ENCODE assay signal across 23 cellular contexts in genomic region chr2:192313773-192314172, GRCh38.
DNase-seq lines count a peak whose midpoint lies in the region; ATAC-seq, FAIRE-seq and TF ChIP-seq lines count a peak whose summit lies in the region.
"Had no signal": no experiment of that assay in that cellular context is flagged by ENCODE, and none has a peak within 500 bp of the region (broad histone marks: within the 10 kb centered on the region; RNA-seq: fewer than 3 reads in every experiment).

No MANE protein-coding gene starts in this region.

- no peaks in the 10 kb centered on the region for H3K79me2 ChIP-seq in HepG2 (ENCODE audit: insufficient read depth, low read length)

- TF ChIP-seq RAD21 in HepG2 (CRISPR knock-in tag; IDR thresholded peaks at IDR 0.05), result no peak

- no peak for TF ChIP-seq EP300 in HepG2 (IDR thresholded peaks at IDR 0.05; ENCODE audit: low read depth in 2 of 2, low read length in 2 of 2)
- TF ChIP-seq EP300 in HepG2 (CRISPR knock-in tag; IDR thresholded peaks at IDR 0.05; ENCODE audit: borderline replicate concordance), result no peak
- no peak for TF ChIP-seq EP300 in sigmoid colon (IDR thresholded peaks at IDR 0.05)

- intact Hi-C loops in HepG2 (cut with micrococcal nuclease; ENCODE audit: unreplicated experiment) (no loop called here), sigmoid colon (cut with DNase I) (no loop called here), aorta (cut with DNase I) (no loop called here)

- no peak for TF ChIP-seq POLR2A in HepG2 (IDR thresholded peaks at IDR 0.05; ENCODE audit: insufficient read depth in 1 of 2, low read depth in 2 of 2, low read length in 2 of 2)
- TF ChIP-seq POLR2A in sigmoid colon (IDR thresholded peaks at IDR 0.05), result no peak

- no peak overlapping the region for H2AFZ ChIP-seq in HepG2 (ENCODE audit: low read length)
- H2AFZ ChIP-seq: GM23248 had no signal

- H3K27me3 ChIP-seq in HepG2 (ENCODE audit: control insufficient read depth in 1 of 2, insufficient read depth in 2 of 2, low read length in 2 of 2), result no peaks in the 10 kb centered on the region
- no peaks in the 10 kb centered on the region for H3K27me3 ChIP-seq in sigmoid colon
- H3K27me3 ChIP-seq in aorta (ENCODE audit: control insufficient read depth in 1 of 2, insufficient read depth in 2 of 2, low read length in 1 of 2), result no peaks in the 10 kb centered on the region

- no peaks in the 10 kb centered on the region for H3K9me3 Mint-ChIP-seq in stimulated activated naive CD8-positive, alpha-beta T cell treated with anti-CD3 and anti-CD28 coated beads, Interleukin-15, amount 100 ng/mL, for 72 hours

- H3K4me3 ChIP-seq in HepG2 (replicated peaks in 1 of 3; ENCODE audit: insufficient read depth in 1 of 3, low read depth in 2 of 3, low read length in 3 of 3) (no peak overlapping the region), sigmoid colon (no peak overlapping the region), aorta (ENCODE audit: low read length in 2 of 2) (no peak overlapping the region)
- H3K4me3 ChIP-seq: GM23248, HAP-1 had no signal

- POLR2A ChIA-PET in HepG2 (lab: Yijun Ruan, JAX), result no interaction called here

- BruUV-seq in HepG2 (replicated peaks; lab: Mats Ljungman, UMichigan), result no TSS peak

- no peak overlapping the region for H3K27ac Mint-ChIP-seq in stimulated activated naive CD8-positive, alpha-beta T cell treated with anti-CD3 and anti-CD28 coated beads, Interleukin-15, amount 100 ng/mL, for 72 hours
- H3K27ac Mint-ChIP-seq: CD4-positive, alpha-beta T cell had no signal

- H4K20me1 ChIP-seq in HepG2 (ENCODE audit: insufficient read depth, low read length), result no peaks in the 10 kb centered on the region

- H3K27ac ChIP-seq in HepG2 (ENCODE audit: extremely low read length, insufficient read depth, low read length), result no peak overlapping the region
- no peak overlapping the region for H3K27ac ChIP-seq in sigmoid colon
- no peak overlapping the region for H3K27ac ChIP-seq in aorta (ENCODE audit: low read depth in 1 of 2, low read length in 2 of 2)
- H3K27ac ChIP-seq: C4-2B, GM23248, HL-60 had no signal

- H3K4me1 Mint-ChIP-seq in stimulated activated naive CD8-positive, alpha-beta T cell treated with anti-CD3 and anti-CD28 coated beads, Interleukin-15, amount 100 ng/mL, for 72 hours, result no peaks in the 10 kb centered on the region

- H3K4me2 ChIP-seq in HepG2 (ENCODE audit: low read depth, low read length), result no peak overlapping the region

- WGBS in HepG2 (ENCODE audit: low lambda C conversion rate), result 33% methylated on average over 4 of the region's 8 CpGs
- 85 to 92% methylated on average over 8 of the region's 8 CpGs for WGBS in sigmoid colon, 2 donors
- 92 to 95% methylated on average over 8 of the region's 8 CpGs for WGBS in aorta, 2 donors

- no peak for TF ChIP-seq CTCF in HepG2 (CRISPR knock-in tag; IDR thresholded peaks at IDR 0.05)
- no peak for TF ChIP-seq CTCF in sigmoid colon (IDR thresholded peaks at IDR 0.05)

- H3K4me1 ChIP-seq in HepG2 (ENCODE audit: insufficient read depth, low read length), result no peaks in the 10 kb centered on the region
- no peaks in the 10 kb centered on the region for H3K4me1 ChIP-seq in sigmoid colon
- no peaks in the 10 kb centered on the region for H3K4me1 ChIP-seq in aorta (ENCODE audit: control insufficient read depth in 1 of 2, insufficient read depth in 2 of 2, low read length in 2 of 2)
- H3K4me1 ChIP-seq: Caco-2, HAP-1 had no signal

- in situ Hi-C loops in HepG2 (cut with HindIII; ENCODE audit: extremely low pct_ligation_motif_present, low pct_unique_long_range_greater_than_20kb), result no loop called here

- no peak overlapping the region for H3K9ac ChIP-seq in HepG2 (ENCODE audit: insufficient read depth, low read depth, low read length)
- H3K9ac ChIP-seq: GM23248 had no signal

- CTCF ChIA-PET in HepG2 (lab: Yijun Ruan, JAX; ENCODE audit: low intra/inter-chr PET ratio, low total read pairs), result no interaction called here

- H3K4me3 Mint-ChIP-seq in stimulated activated naive CD8-positive, alpha-beta T cell treated with anti-CD3 and anti-CD28 coated beads, Interleukin-15, amount 100 ng/mL, for 72 hours, result no peak overlapping the region
- H3K4me3 Mint-ChIP-seq: CD4-positive, alpha-beta T cell had no signal

- ATAC-seq in stimulated activated naive CD8-positive, alpha-beta T cell treated with anti-CD3 and anti-CD28 coated beads, Interleukin-15, amount 100 ng/mL, for 72 hours, result peak; percentile 31
- ATAC-seq in stimulated activated naive CD8-positive, alpha-beta T cell treated with anti-CD3 and anti-CD28 coated beads, Interleukin-15, Interleukin-2, amounts not matched to agents 100 U/mL and 50 U/mL, for 24 hours, result no peak
- ATAC-seq in HepG2 (peak; percentile 53), aorta (ENCODE audit: low FRiP score) (peak; percentile 50)

- no peak for DNase-seq in stimulated activated naive CD8-positive, alpha-beta T cell treated with anti-CD3 and anti-CD28 coated beads, Interleukin-15, amount 100 ng/mL, for 72 hours
- no peak for DNase-seq in stimulated activated naive CD8-positive, alpha-beta T cell treated with anti-CD3 and anti-CD28 coated beads, Interleukin-15, Interleukin-2, amounts not matched to agents 100 U/mL and 50 U/mL, for 24 hours
- DNase-seq in HepG2 (ENCODE audit: low spot score), result no peak
- peak; percentile 45 for DNase-seq in sigmoid colon
- DNase-seq in aorta, result peak in 1 of 2 donors; percentile 62
- no peak for DNase-seq in NCI-H187 treated with DMSO at 0.1 percent for 48 hours (lab: John Stamatoyannopoulos, UW)
- DNase-seq in activated T-cell treated with anti-CD3 and anti-CD28 coated beads, Interleukin-2, amount 50 U/mL, for 48 hours, result no peak
- DNase-seq in DMS53 (lab: John Stamatoyannopoulos, UW), result no peak
- DNase-seq: ACHN; AML-193; Caco-2; CD4-positive, alpha-beta T cell; DMS79; GDM1; GM23248; IMR-90 had no signal

- H3K36me3 ChIP-seq in HepG2 (replicated peaks in 1 of 2; ENCODE audit: control insufficient read depth in 1 of 2, insufficient read depth in 2 of 2, low read length in 2 of 2), result no peaks in the 10 kb centered on the region
- no peaks in the 10 kb centered on the region for H3K36me3 ChIP-seq in sigmoid colon
- H3K36me3 ChIP-seq in aorta (ENCODE audit: control insufficient read depth in 1 of 2, insufficient read depth in 2 of 2, low read length in 1 of 2), result no peaks in the 10 kb centered on the region
- H3K36me3 ChIP-seq: HAP-1 had no signal

- FAIRE-seq in HepG2 (lab: Jason Lieb, UNC), result no peak
- FAIRE-seq: A204.1, D721Med, GM12892, GM18507 had no signal

- H3K27me3 Mint-ChIP-seq in stimulated activated naive CD8-positive, alpha-beta T cell treated with anti-CD3 and anti-CD28 coated beads, Interleukin-15, amount 100 ng/mL, for 72 hours, result no peaks in the 10 kb centered on the region
- H3K27me3 Mint-ChIP-seq: CD4-positive, alpha-beta T cell had no signal

- H3K9me3 ChIP-seq in HepG2 (ENCODE audit: low read length), result no peaks in the 10 kb centered on the region
- H3K9me3 ChIP-seq in sigmoid colon, result peaks cover 0 to 4% (median 0%) of the 10 kb centered on the region in 4 donors
- no peaks in the 10 kb centered on the region for H3K9me3 ChIP-seq in aorta (ENCODE audit: control insufficient read depth, low read length)
- H3K9me3 ChIP-seq: Caco-2, HAP-1 had no signal

TF ChIP-seq in HepG2, 621 proteins besides CTCF, POLR2A, EP300 and RAD21 (continues in another document):
- no peak for TF ChIP-seq AKNA (CRISPR knock-in tag; IDR thresholded peaks at IDR 0.05; ENCODE audit: borderline replicate concordance)
- TF ChIP-seq CENPX (CRISPR knock-in tag; IDR thresholded peaks at IDR 0.05), result no peak
- no peak for TF ChIP-seq HMGXB4 (CRISPR knock-in tag; IDR thresholded peaks at IDR 0.05; ENCODE audit: borderline replicate concordance in 1 of 2, low read depth in 1 of 2)
- no peak for TF ChIP-seq GZF1 (CRISPR knock-in tag; IDR thresholded peaks at IDR 0.05)
